ENCODE assay signal across 13 cellular contexts in genomic region chr1:204464174-204464573, GRCh38. TPM values are rescaled to one million over a fixed set of nuclear protein-coding genes. Genes with fewer than 3 reads are reported as not detected.
DNase-seq lines count a peak whose midpoint lies in the region; ATAC-seq and TF ChIP-seq lines count a peak whose summit lies in the region.
"Had no signal": no experiment of that assay in that cellular context is flagged by ENCODE, and none has a peak within 500 bp of the region (broad histone marks: within the 10 kb centered on the region; RNA-seq: fewer than 3 reads in every experiment).

No MANE protein-coding gene starts in this region.

- H3K27me3 ChIP-seq in gastroesophageal sphincter: no peaks in the 10 kb centered on the region
- H3K27me3 ChIP-seq: tibial artery had no signal

- H3K27ac ChIP-seq in gastroesophageal sphincter: peak overlapping the region in 3 of 4 donors; percentile 55 to 66 (median 64)

- peaks cover 46% of the 10 kb centered on the region for H3K36me3 Mint-ChIP-seq in activated CD4-positive, alpha-beta T cell treated with anti-CD3 and anti-CD28 coated beads, Interleukin-2, amount 10 ng/mL, durations not matched to agents 24 days and 14 days (ENCODE audit: low read depth)

- H3K4me3 Mint-ChIP-seq in activated CD4-positive, alpha-beta T cell treated with anti-CD3 and anti-CD28 coated beads, Interleukin-2, amount 10 ng/mL, durations not matched to agents 24 days and 14 days: peak overlapping the region; percentile 24
- peak overlapping the region; percentile 59 to 64 for H3K4me3 Mint-ChIP-seq in stimulated activated naive CD8-positive, alpha-beta T cell treated with anti-CD3 and anti-CD28 coated beads, Interleukin-15, amount 100 ng/mL, for 72 hours

- peak; percentile 68 for DNase-seq in activated CD4-positive, alpha-beta T cell treated with anti-CD3 and anti-CD28 coated beads, Interleukin-2, amount 10 ng/mL, durations not matched to agents 24 days and 14 days
- DNase-seq in activated CD4-positive, alpha-beta T cell treated with anti-CD3 and anti-CD28 coated beads for 1 hour: no peak
- peak; percentile 17 to 24 for DNase-seq in activated CD4-positive, alpha-beta T cell treated with anti-CD3 and anti-CD28 coated beads, Interleukin-2, amount 50 U/mL, for 48 hours
- peak; percentile 12 to 53 for DNase-seq in stimulated activated naive CD8-positive, alpha-beta T cell treated with anti-CD3 and anti-CD28 coated beads, Interleukin-15, amount 100 ng/mL, for 72 hours
- DNase-seq in activated CD8-positive, alpha-beta memory T cell treated with anti-CD3 and anti-CD28 coated beads, Interleukin-2, amount 50 U/mL, for 48 hours: no peak
- DNase-seq in left lobe of liver (ENCODE audit: low spot score): no peak
- DNase-seq: anterior cingulate cortex, DMS79, NCI-H187, T1000 had no signal

- H3K4me1 ChIP-seq in gastroesophageal sphincter: peaks cover 0 to 92% (median 39%) of the 10 kb centered on the region in 3 donors

- intact Hi-C loops in activated CD4-positive, alpha-beta T cell treated with anti-CD3 and anti-CD28 coated beads, Interleukin-2, amount 10 ng/mL, durations not matched to agents 24 days and 14 days (cut with micrococcal nuclease): no loop called here

- no peaks in the 10 kb centered on the region for H3K9me3 ChIP-seq in gastroesophageal sphincter
- H3K9me3 ChIP-seq: tibial artery had no signal

- no peak overlapping the region for H3K4me3 ChIP-seq in gastroesophageal sphincter
- H3K4me3 ChIP-seq: tibial artery had no signal

- no peak for TF ChIP-seq POLR2A in gastroesophageal sphincter (IDR thresholded peaks at IDR 0.05)

- H3K4me1 Mint-ChIP-seq in activated CD4-positive, alpha-beta T cell treated with anti-CD3 and anti-CD28 coated beads, Interleukin-2, amount 10 ng/mL, durations not matched to agents 24 days and 14 days: peaks cover 54% of the 10 kb centered on the region
- peaks cover 61% of the 10 kb centered on the region for H3K4me1 Mint-ChIP-seq in stimulated activated naive CD8-positive, alpha-beta T cell treated with anti-CD3 and anti-CD28 coated beads, Interleukin-15, amount 100 ng/mL, for 72 hours

- no peaks in the 10 kb centered on the region for H3K27me3 Mint-ChIP-seq in activated CD4-positive, alpha-beta T cell treated with anti-CD3 and anti-CD28 coated beads, Interleukin-2, amount 10 ng/mL, durations not matched to agents 24 days and 14 days
- no peaks in the 10 kb centered on the region for H3K27me3 Mint-ChIP-seq in stimulated activated naive CD8-positive, alpha-beta T cell treated with anti-CD3 and anti-CD28 coated beads, Interleukin-15, amount 100 ng/mL, for 72 hours

- ATAC-seq in gastroesophageal sphincter: no peak
- ATAC-seq in stimulated activated naive CD8-positive, alpha-beta T cell treated with anti-CD3 and anti-CD28 coated beads, Interleukin-15, amount 100 ng/mL, for 72 hours: peak; percentile 94
- ATAC-seq in GM19452 (IDR thresholded peaks at IDR 0.05; ENCODE audit: unreplicated experiment): no peak
- no peak for ATAC-seq in left lobe of liver

- WGBS in gastroesophageal sphincter (ENCODE audit: low coverage in 1 of 2), 2 donors: 57 to 70% methylated on average over 1 to 2 of the region's 2 CpGs

- TF ChIP-seq CTCF in gastroesophageal sphincter (IDR thresholded peaks at IDR 0.05): no peak

- peaks cover 0 to 66% of the 10 kb centered on the region in 2 donors for H3K36me3 ChIP-seq in gastroesophageal sphincter

- H3K27ac Mint-ChIP-seq in activated CD4-positive, alpha-beta T cell treated with anti-CD3 and anti-CD28 coated beads, Interleukin-2, amount 10 ng/mL, durations not matched to agents 24 days and 14 days: peak overlapping the region; percentile 82
- H3K27ac Mint-ChIP-seq in stimulated activated naive CD8-positive, alpha-beta T cell treated with anti-CD3 and anti-CD28 coated beads, Interleukin-15, amount 100 ng/mL, for 72 hours: peak overlapping the region in 1 of 2 donors; percentile 87

- no peak for TF ChIP-seq EP300 in gastroesophageal sphincter (IDR thresholded peaks at IDR 0.05)

- H3K9me3 Mint-ChIP-seq in activated CD4-positive, alpha-beta T cell treated with anti-CD3 and anti-CD28 coated beads, Interleukin-2, amount 10 ng/mL, durations not matched to agents 24 days and 14 days: no peaks in the 10 kb centered on the region
- no peaks in the 10 kb centered on the region for H3K9me3 Mint-ChIP-seq in stimulated activated naive CD8-positive, alpha-beta T cell treated with anti-CD3 and anti-CD28 coated beads, Interleukin-15, amount 100 ng/mL, for 72 hours

RNA-seq across cellular contexts. Expression of gene PIK3C2B, which starts 30.4 kb away (rescaled TPM):
- 22.7 and 23.6 TPM in 2 replicates for total RNA-seq in activated CD4-positive, alpha-beta T cell treated with anti-CD3 and anti-CD28 coated beads, Interleukin-2, amount 10 ng/mL, durations not matched to agents 24 days and 14 days
- total RNA-seq in gastroesophageal sphincter (10 to 100 TPM in 3 of 4 donors, 1 to 10 TPM in 1; 7.9 to 18.2 (median 16.1) TPM), left lobe of liver (14.8 TPM)

RNA-seq across cellular contexts. Expression of gene MDM4, which starts 52.0 kb away (rescaled TPM):
- 81.5 and 85.5 TPM in 2 replicates for total RNA-seq in activated CD4-positive, alpha-beta T cell treated with anti-CD3 and anti-CD28 coated beads, Interleukin-2, amount 10 ng/mL, durations not matched to agents 24 days and 14 days
- 10 to 100 TPM; 24.3 to 74.1 (median 37.9) TPM for total RNA-seq in gastroesophageal sphincter
- total RNA-seq in left lobe of liver: 27.4 TPM

RNA-seq across cellular contexts. Expression of gene PPP1R15B, which starts 52.6 kb away (rescaled TPM):
- total RNA-seq in activated CD4-positive, alpha-beta T cell treated with anti-CD3 and anti-CD28 coated beads, Interleukin-2, amount 10 ng/mL, durations not matched to agents 24 days and 14 days: 70.9 and 74.0 TPM in 2 replicates
- total RNA-seq in gastroesophageal sphincter (10 to 100 TPM; 44.4 to 53.2 (median 50.9) TPM), left lobe of liver (34.1 TPM)

Comparison
In these comparisons a context has a peak if more than half of its experiments do, and no peak if none do; other contexts are left out.
1. DNase-seq: peak in activated CD4-positive, alpha-beta T cell treated with anti-CD3 and anti-CD28 coated beads, Interleukin-2, amount 10 ng/mL, durations not matched to agents 24 days and 14 days (single experiment), activated CD4-positive, alpha-beta T cell treated with anti-CD3 and anti-CD28 coated beads, Interleukin-2, amount 50 U/mL, for 48 hours (2 of 2) and stimulated activated naive CD8-positive, alpha-beta T cell treated with anti-CD3 and anti-CD28 coated beads, Interleukin-15, amount 100 ng/mL, for 72 hours (2 of 2); none in activated CD4-positive, alpha-beta T cell treated with anti-CD3 and anti-CD28 coated beads for 1 hour (single experiment), activated CD8-positive, alpha-beta memory T cell treated with anti-CD3 and anti-CD28 coated beads, Interleukin-2, amount 50 U/mL, for 48 hours (single experiment) and left lobe of liver (single experiment).